Comparison of ENCODE assay signal across 9 cellular contexts in genomic region chr13:97274782-97275252, GRCh38. TPM values are rescaled to one million over a fixed set of nuclear protein-coding genes. Genes with fewer than 3 reads are reported as not detected.
A peak's percentile ranks its signal among the peaks of the same experiment; 100 is the strongest.
DNase-seq lines count a peak whose midpoint lies in the region; ATAC-seq, FAIRE-seq and TF ChIP-seq lines count a peak whose summit lies in the region.
"Had no signal": no experiment of that assay in that cellular context is flagged by ENCODE, and none has a peak within 500 bp of the region (broad histone marks: within the 10 kb centered on the region; RNA-seq: fewer than 3 reads in every experiment).

No MANE protein-coding gene starts in this region.

- peak overlapping the region; percentile 90 for H3K27ac ChIP-seq in keratinocyte (ENCODE audit: control insufficient read depth, insufficient read depth, low read length)
- H3K27ac ChIP-seq in stomach smooth muscle (ENCODE audit: low read length) = peak overlapping the region; percentile 18
- no peak overlapping the region for H3K27ac ChIP-seq in CD4-positive, alpha-beta memory T cell (ENCODE audit: low read depth, low read length)

- H3K9ac ChIP-seq in keratinocyte (ENCODE audit: control insufficient read depth, extremely low read depth, insufficient read depth, low read length) (peak overlapping the region; percentile 55), stomach smooth muscle (ENCODE audit: low read length in 2 of 2) (peak overlapping the region in 1 of 2 donors; percentile 25)

- DNase-seq in amniotic epithelial cell (ENCODE audit: low read depth) = peak; percentile 81
- DNase-seq in keratinocyte (ENCODE audit: low read depth, low spot score) = no peak
- no peak for DNase-seq in NOMO-1 treated with DMSO at 0.1 percent for 48 hours (lab: John Stamatoyannopoulos, UW; ENCODE audit: unreplicated experiment)
- DNase-seq in CD4-positive, alpha-beta memory T cell = no peak
- no peak for DNase-seq in NCI-H1930 (lab: John Stamatoyannopoulos, UW)
- DNase-seq: NCI-H1436 had no signal

- H3K4me2 ChIP-seq in keratinocyte (ENCODE audit: control insufficient read depth, extremely low read depth, insufficient read depth, low read depth, low read length) = peak overlapping the region; percentile 69

- no peak overlapping the region for H3K27ac Mint-ChIP-seq in CD4-positive, alpha-beta memory T cell

- peaks cover 0 to 2% (median 0%) of the 10 kb centered on the region in 8 donors for H3K9me3 Mint-ChIP-seq in CD4-positive, alpha-beta memory T cell

- H2AFZ ChIP-seq in keratinocyte (ENCODE audit: control insufficient read depth, low read length) = no peak overlapping the region

- H3K36me3 Mint-ChIP-seq in CD4-positive, alpha-beta memory T cell = peaks cover 29 to 33% of the 10 kb centered on the region in 2 donors

- H3K9me3 ChIP-seq in keratinocyte (ENCODE audit: control insufficient read depth, low read depth, low read length) (no peaks in the 10 kb centered on the region), stomach smooth muscle (ENCODE audit: control insufficient read depth in 2 of 2, low read length in 2 of 2) (no peaks in the 10 kb centered on the region)
- H3K9me3 ChIP-seq in CD4-positive, alpha-beta memory T cell (ENCODE audit: control insufficient read depth in 1 of 2, low read length in 2 of 2) = no peaks in the 10 kb centered on the region

- H3K4me3 ChIP-seq in keratinocyte (ENCODE audit: control insufficient read depth in 2 of 3, extremely low read depth in 1 of 3, insufficient read depth in 2 of 3, low read depth in 1 of 3, low read length in 3 of 3) (peak overlapping the region in 2 of 3 experiments; percentile 25 to 30), stomach smooth muscle (ENCODE audit: low read length in 2 of 2) (peak overlapping the region in 1 of 2 donors; percentile 2)
- H3K4me3 ChIP-seq in CD4-positive, alpha-beta memory T cell (ENCODE audit: low read length in 2 of 2) = no peak overlapping the region

- dilution Hi-C loops in keratinocyte (cut with MboI; ENCODE audit: extremely low pct_ligation_motif_present, low sequenced_read_pairs) = no loop called here

- no peaks in the 10 kb centered on the region for H3K9me1 ChIP-seq in keratinocyte (ENCODE audit: control insufficient read depth, extremely low read depth, insufficient read depth, low read length)

- peaks cover 46 to 67% (median 55%) of the 10 kb centered on the region in 4 donors for H3K4me1 Mint-ChIP-seq in CD4-positive, alpha-beta memory T cell

- peaks cover 17% of the 10 kb centered on the region for H3K79me2 ChIP-seq in keratinocyte (ENCODE audit: control insufficient read depth, insufficient read depth, low read length)

- intact Hi-C loops in CD4-positive, alpha-beta memory T cell (cut with micrococcal nuclease) = no loop called here

- no peak overlapping the region for H3K4me3 Mint-ChIP-seq in CD4-positive, alpha-beta memory T cell

- H3K36me3 ChIP-seq in keratinocyte (ENCODE audit: control insufficient read depth in 2 of 2, extremely low read depth in 1 of 2, insufficient read depth in 2 of 2, low read length in 2 of 2) = peaks cover 0 to 4% of the 10 kb centered on the region in 2 experiments
- peaks cover 2 to 13% of the 10 kb centered on the region in 2 donors for H3K36me3 ChIP-seq in stomach smooth muscle (ENCODE audit: control insufficient read depth in 2 of 2, insufficient read depth in 2 of 2, low read length in 2 of 2)
- no peaks in the 10 kb centered on the region for H3K36me3 ChIP-seq in CD4-positive, alpha-beta memory T cell (ENCODE audit: insufficient read depth, low read length)

- peak; percentile 38 for ATAC-seq in HG02759 (IDR thresholded peaks at IDR 0.05; ENCODE audit: unreplicated experiment)
- ATAC-seq in HG03342 (IDR thresholded peaks at IDR 0.05; ENCODE audit: unreplicated experiment) = no peak

- H3K27me3 ChIP-seq in keratinocyte (ENCODE audit: control insufficient read depth, extremely low read depth, insufficient read depth, low read length) (no peaks in the 10 kb centered on the region), stomach smooth muscle (ENCODE audit: control insufficient read depth in 1 of 2, insufficient read depth in 2 of 2, low read length in 2 of 2) (no peaks in the 10 kb centered on the region)
- H3K27me3 ChIP-seq in CD4-positive, alpha-beta memory T cell (ENCODE audit: insufficient read depth, low read length) = no peaks in the 10 kb centered on the region

- H3K27me3 Mint-ChIP-seq in CD4-positive, alpha-beta memory T cell = no peaks in the 10 kb centered on the region

- H4K20me1 ChIP-seq in keratinocyte (ENCODE audit: control insufficient read depth, extremely low read depth, insufficient read depth, low read length) = no peaks in the 10 kb centered on the region

- no peak for TF ChIP-seq CTCF in keratinocyte (optimal IDR thresholded peaks at IDR 0.05 in 1 of 3, IDR thresholded peaks at IDR 0.05 in 1 of 3, conservative IDR thresholded peaks at IDR 0.05 in 1 of 3; ENCODE audit: extremely low read depth in 1 of 3, insufficient read depth in 2 of 3, low read length in 3 of 3)

- H3K4me1 ChIP-seq in keratinocyte (ENCODE audit: control insufficient read depth, extremely low read depth, insufficient read depth, low read length) (peaks cover 76% of the 10 kb centered on the region), stomach smooth muscle (ENCODE audit: control insufficient read depth, insufficient read depth, low read length) (peaks cover 31% of the 10 kb centered on the region)
- H3K4me1 ChIP-seq in CD4-positive, alpha-beta memory T cell (ENCODE audit: insufficient read depth, low read length) = peaks cover 28% of the 10 kb centered on the region

- CTCF ChIA-PET in CD4-positive, alpha-beta memory T cell (lab: Charles Lee; ENCODE audit: partially characterized antibody) = no interaction called here

- POLR2A ChIA-PET in CD4-positive, alpha-beta memory T cell (lab: Charles Lee; ENCODE audit: partially characterized antibody) = interaction anchor here (0.9 kb wide), 1 partner anchor 64 kb away, joined by 3 read pairs; no protein-coding TSS in a partner anchor

- FAIRE-seq in keratinocyte (lab: Jason Lieb, UNC) = peak; percentile 34

RNA-seq across cellular contexts. Expression of gene MBNL2, which starts 52.7 kb away (rescaled TPM):
- polyA plus RNA-seq in keratinocyte = 19.3 to 28.4 TPM (median 22.2 TPM) in 3 replicates
- polyA plus RNA-seq in keratinocyte (2011; ENCODE audit: low read depth) = 14.7 TPM
- polyA plus RNA-seq in keratinocyte (2011; cell fraction: cytosol; rRNA removed) = 16.1 and 24.4 TPM in 2 replicates
- polyA plus RNA-seq in keratinocyte (2011; cell fraction: nucleus; rRNA removed) = 26.1 and 29.2 TPM in 2 replicates
- 13.4 and 18.6 TPM in 2 replicates for polyA plus RNA-seq in keratinocyte (2012; ENCODE audit: low replicate concordance)
- 20.2 to 86.3 TPM (median 68.7 TPM) in 3 replicates for polyA minus RNA-seq in keratinocyte
- polyA minus RNA-seq in keratinocyte (2011; cell fraction: cytosol; rRNA and poly(A)+ RNA removed) = 22.8 TPM
- 28.5 and 52.8 TPM in 2 replicates for polyA minus RNA-seq in keratinocyte (2011; cell fraction: nucleus; rRNA and poly(A)+ RNA removed)
- total RNA-seq in CD4-positive, alpha-beta memory T cell = 10 to 100 TPM; 33.0 to 36.2 TPM
- polyA plus RNA-seq in CD4-positive, alpha-beta memory T cell = 10 to 100 TPM; 20.1 to 23.7 TPM

Comparison
In these comparisons a context has a peak if more than half of its experiments do, and no peak if none do; other contexts are left out.
1. H3K4me3 ChIP-seq: peak in keratinocyte (2 of 3); none in CD4-positive, alpha-beta memory T cell (0 of 2).